8 cellular contexts compared by ENCODE assay signal in genomic region chr14:102363182-102363952, GRCh38. TPM values are rescaled to one million over a fixed set of nuclear protein-coding genes. Genes with fewer than 3 reads are reported as not detected.
DNase-seq lines count a peak whose midpoint lies in the region; ATAC-seq and TF ChIP-seq lines count a peak whose summit lies in the region.

No MANE protein-coding gene starts in this region.

- H3K36me3 ChIP-seq in OCI-LY3 (replicated peaks; ENCODE audit: low read depth, low read length) = peaks cover 2% of the 10 kb centered on the region
- H3K36me3 ChIP-seq in iPS DF 6.9 (ENCODE audit: control insufficient read depth, insufficient read depth, low read length) = no peaks in the 10 kb centered on the region
- H3K36me3 ChIP-seq in gastrocnemius medialis = peaks cover 0 to 23% of the 10 kb centered on the region in 2 donors

- H3K9me3 ChIP-seq in OCI-LY3 (ENCODE audit: insufficient read depth, low read length) (no peaks in the 10 kb centered on the region), iPS DF 6.9 (ENCODE audit: control insufficient read depth, insufficient read depth, low read length) (no peaks in the 10 kb centered on the region), gastrocnemius medialis (no peaks in the 10 kb centered on the region)

- peak overlapping the region; percentile 70 for H3K4me2 ChIP-seq in OCI-LY3 (ENCODE audit: low read length)

- H2AFZ ChIP-seq in OCI-LY3 (ENCODE audit: low read depth, low read length) = peak overlapping the region; percentile 5; the same call in 1 of the 2 replicates

- TF ChIP-seq POLR2A in gastrocnemius medialis (IDR thresholded peaks at IDR 0.05) = no peak

- no peaks in the 10 kb centered on the region for H4K20me1 ChIP-seq in OCI-LY3 (ENCODE audit: insufficient read depth, low read length)

- in situ Hi-C loops in gastrocnemius medialis (cut with MboI; ENCODE audit: low sequenced_read_pairs in 4 of 4) = no loop called here

- peaks cover 13% of the 10 kb centered on the region for H3K79me2 ChIP-seq in OCI-LY3 (ENCODE audit: low read length)

- H3K27me3 ChIP-seq in OCI-LY3 (ENCODE audit: low read depth, low read length) (no peaks in the 10 kb centered on the region), iPS DF 6.9 (ENCODE audit: control insufficient read depth, insufficient read depth, low read length) (no peaks in the 10 kb centered on the region), gastrocnemius medialis (no peaks in the 10 kb centered on the region)

- intact Hi-C loops in gastrocnemius medialis (cut with DNase I; ENCODE audit: low total_unique reads) = loop anchor here (2.0 to 5.0 kb wide), 4 partner anchors 45 to 229 kb away; partner anchors contain the start of genes RCOR1 and ZNF839

- peak overlapping the region; percentile 90 for H3K9ac ChIP-seq in OCI-LY3 (ENCODE audit: low read length)

- WGBS in iPS DF 6.9 (ENCODE audit: insufficient coverage, insufficient read length) = no CpG with 5 or more reads among the region's 53 CpGs

- H3K4me1 ChIP-seq in OCI-LY3 (ENCODE audit: low read length) = peaks cover 18% of the 10 kb centered on the region
- no peaks in the 10 kb centered on the region for H3K4me1 ChIP-seq in iPS DF 6.9 (ENCODE audit: control insufficient read depth, insufficient read depth, low read length)
- H3K4me1 ChIP-seq in gastrocnemius medialis = peaks cover 24 to 32% of the 10 kb centered on the region in 2 donors

- no peak for TF ChIP-seq CTCF in OCI-LY3 (IDR thresholded peaks at IDR 0.05; ENCODE audit: low read depth, low read length)
- TF ChIP-seq CTCF in gastrocnemius medialis (IDR thresholded peaks at IDR 0.05 in 4 of 5, conservative IDR thresholded peaks at IDR 0.05 in 1 of 5) = no peak

- H3K27ac ChIP-seq in OCI-LY3 (ENCODE audit: low read length) (peak overlapping the region; percentile 21), iPS DF 6.9 (ENCODE audit: low read length) (no peak overlapping the region), gastrocnemius medialis (peak overlapping the region; percentile 88 to 99 (median 97))

- ATAC-seq in HG02884 (IDR thresholded peaks at IDR 0.05; ENCODE audit: unreplicated experiment) = peak; percentile 17
- ATAC-seq in gastrocnemius medialis = peak; percentile 40 to 49

- H3K4me3 ChIP-seq in OCI-LY3 (ENCODE audit: low read length) (peak overlapping the region; percentile 88), iPS DF 6.9 (ENCODE audit: low read length) (peak overlapping the region; percentile 64), gastrocnemius medialis (peak overlapping the region; percentile 70 to 97 (median 86))

- DNase-seq in activated T-cell treated with anti-CD3 and anti-CD28 coated beads for 1 hour (ENCODE audit: low read depth) = peak; percentile 7
- no peak for DNase-seq in activated T-cell treated with anti-CD3 and anti-CD28 coated beads for 4 hours
- peak; percentile 64 for DNase-seq in astrocyte of the hippocampus (ENCODE audit: low read depth, low spot score)
- no peak for DNase-seq in iPS DF 6.9 (ENCODE audit: low read depth, low spot score)
- peak in 1 of 2 donors; percentile 17 for DNase-seq in gastrocnemius medialis
- DNase-seq in DMS114 treated with DMSO at 0.1 percent for 48 hours (lab: John Stamatoyannopoulos, UW; ENCODE audit: unreplicated experiment) = no peak

RNA-seq across cellular contexts. Expression of gene TECPR2, which starts 0.6 kb away (rescaled TPM):
- 10 to 100 TPM; 10.0 to 45.0 (median 20.2) TPM for total RNA-seq in gastrocnemius medialis

RNA-seq across cellular contexts. Expression of gene CINP, which starts 0.7 kb away (rescaled TPM):
- 10 to 100 TPM; 19.2 to 25.1 (median 21.5) TPM for total RNA-seq in gastrocnemius medialis

RNA-seq across cellular contexts. Expression of gene ZNF839, which starts 43.8 kb away (rescaled TPM):
- 10 to 100 TPM; 10.6 to 16.8 (median 14.0) TPM for total RNA-seq in gastrocnemius medialis

RNA-seq across cellular contexts. Expression of gene MOK, which starts 58.4 kb away (rescaled TPM):
- total RNA-seq in gastrocnemius medialis = 1 to 10 TPM; 1.3 to 2.8 (median 2.3) TPM

Comparison
In these comparisons a context has a peak if more than half of its experiments do, and no peak if none do; other contexts are left out.
1. DNase-seq: peak in activated T-cell treated with anti-CD3 and anti-CD28 coated beads for 1 hour (single experiment) and astrocyte of the hippocampus (single experiment); none in activated T-cell treated with anti-CD3 and anti-CD28 coated beads for 4 hours (single experiment), iPS DF 6.9 (single experiment) and DMS114 treated with DMSO at 0.1 percent for 48 hours (single experiment).
2. Peak in every context shown above with its lines, with median percentiles within 50 percentile points of each other: H3K4me3 ChIP-seq.